ENCODE assay signal across 16 cellular contexts in the genomic region with DNA sequence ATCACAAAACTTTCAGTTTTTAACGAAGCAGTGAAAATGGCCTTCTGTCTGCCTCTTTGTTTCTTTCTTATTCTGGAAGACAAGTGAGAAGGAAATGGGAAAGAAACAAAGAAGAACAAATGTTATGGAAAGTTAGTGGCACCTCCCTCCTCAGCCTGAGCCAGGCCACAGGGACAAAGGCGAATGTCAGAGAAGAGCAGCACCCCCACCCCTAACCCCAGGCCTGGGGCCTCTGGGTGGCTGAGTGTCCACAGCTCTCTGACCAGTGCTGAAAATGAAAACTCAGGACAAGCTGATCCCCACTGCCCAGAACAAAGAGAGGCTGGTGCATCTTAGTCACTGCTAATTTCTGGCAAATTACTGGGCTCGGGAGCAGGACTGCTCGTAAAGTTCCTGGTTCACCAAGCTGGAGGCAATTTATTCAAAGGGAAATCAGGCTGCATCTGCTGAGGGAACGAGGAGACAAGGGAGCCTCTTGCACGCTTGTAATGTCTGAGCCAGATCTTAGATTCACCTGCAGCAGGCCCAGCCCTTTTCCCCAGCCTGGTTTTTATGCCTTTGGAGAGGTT. TPM values are rescaled to one million over a fixed set of nuclear protein-coding genes. Genes with fewer than 3 reads are reported as not detected.
DNase-seq lines count a peak whose midpoint lies in the region; ATAC-seq and TF ChIP-seq lines count a peak whose summit lies in the region.
"Had no signal": no experiment of that assay in that cellular context is flagged by ENCODE, and none has a peak within 500 bp of the region (broad histone marks: within the 10 kb centered on the region; RNA-seq: fewer than 3 reads in every experiment).

No MANE protein-coding gene starts in this region.

- POLR2A ChIA-PET in Caco-2 (lab: Charles Lee) = no interaction called here

- 60 to 70% methylated on average over 6 of the region's 6 CpGs for WGBS in upper lobe of left lung, 2 donors

- H3K4me3 ChIP-seq in HUES6 (ENCODE audit: low read depth, low read length) (no peak overlapping the region), breast epithelium (no peak overlapping the region), neural cell (ENCODE audit: low read length) (no peak overlapping the region), Caco-2 (ENCODE audit: low read depth, low read length) (no peak overlapping the region), upper lobe of left lung (no peak overlapping the region)
- H3K4me3 ChIP-seq: left lung, thyroid gland had no signal

- TF ChIP-seq EP300 in neural cell (conservative IDR thresholded peaks at IDR 0.05; ENCODE audit: poor library complexity, severe bottlenecking) (no peak), upper lobe of left lung (IDR thresholded peaks at IDR 0.05) (no peak)

- no peaks in the 10 kb centered on the region for H3K9me2 ChIP-seq in neural cell (ENCODE audit: insufficient read depth, low read length)

- no peak overlapping the region for H2AFZ ChIP-seq in neural cell (ENCODE audit: low read depth, low read length)

- H3F3A ChIP-seq in neural cell (ENCODE audit: insufficient read depth, low read length, poor library complexity, severe bottlenecking) = no peaks in the 10 kb centered on the region

- peak; percentile 69 for DNase-seq in DMS79 treated with DMSO at 0.1 percent for 48 hours (lab: John Stamatoyannopoulos, UW)
- DNase-seq in breast epithelium (ENCODE audit: low spot score in 2 of 2) = no peak
- DNase-seq in Caco-2 = no peak
- no peak for DNase-seq in stimulated activated effector memory CD8-positive, alpha-beta T cell treated with anti-CD3 and anti-CD28 coated beads, Interleukin-12 subunit alpha, Interleukin-12 subunit beta, amount 100 ng/mL, for 72 hours (ENCODE audit: low spot score in 2 of 2)
- no peak for DNase-seq in upper lobe of left lung
- DNase-seq: activated CD4-positive, alpha-beta T cell treated with anti-CD3 and anti-CD28 coated beads, Interleukin-2, amount 10 ng/mL, durations not matched to agents 7 days and 5 days; activated naive CD8-positive, alpha-beta T cell treated with anti-CD3 and anti-CD28 coated beads, Interleukin-2, amount 10 ng/mL, durations not matched to agents 7 days and 5 days; activated T-cell treated with anti-CD3 and anti-CD28 coated beads, Interleukin-2, amount 50 U/mL, for 1 hour; CD4-positive, CD25-positive, alpha-beta regulatory T cell; left lung; NCI-H1436; SIG-M5; T1000; thyroid gland had no signal

- H3K9me3 Mint-ChIP-seq in Caco-2 (ENCODE audit: unreplicated experiment) = no peaks in the 10 kb centered on the region
- H3K9me3 Mint-ChIP-seq in stimulated activated effector memory CD8-positive, alpha-beta T cell treated with anti-CD3 and anti-CD28 coated beads, Interleukin-12 subunit alpha, Interleukin-12 subunit beta, amount 100 ng/mL, for 72 hours = no peaks in the 10 kb centered on the region
- H3K9me3 Mint-ChIP-seq: activated CD4-positive, alpha-beta T cell treated with anti-CD3 and anti-CD28 coated beads, Interleukin-2, amount 10 ng/mL, durations not matched to agents 7 days and 5 days; activated naive CD8-positive, alpha-beta T cell treated with anti-CD3 and anti-CD28 coated beads, Interleukin-2, amount 10 ng/mL, durations not matched to agents 7 days and 5 days had no signal

- TF ChIP-seq RAD21 in neural cell (conservative IDR thresholded peaks at IDR 0.05) = no peak

- no peak overlapping the region for H3K4me2 ChIP-seq in neural cell (ENCODE audit: low read length)

- TF ChIP-seq CTCF in breast epithelium (IDR thresholded peaks at IDR 0.05) = no peak
- no peak for TF ChIP-seq CTCF in neural cell (IDR thresholded peaks at IDR 0.05; ENCODE audit: poor library complexity, severe bottlenecking)
- TF ChIP-seq CTCF in Caco-2 (IDR thresholded peaks at IDR 0.05; ENCODE audit: insufficient read depth in 1 of 2, low read depth in 1 of 2, low read length in 1 of 2, severe bottlenecking in 1 of 2, unreplicated experiment in 1 of 2) = no peak
- no peak for TF ChIP-seq CTCF in upper lobe of left lung (IDR thresholded peaks at IDR 0.05)

- ATAC-seq in stimulated activated effector memory CD8-positive, alpha-beta T cell treated with anti-CD3 and anti-CD28 coated beads, Interleukin-12 subunit alpha, Interleukin-12 subunit beta, amount 100 ng/mL, for 72 hours = no peak
- no peak for ATAC-seq in upper lobe of left lung (ENCODE audit: low FRiP score in 2 of 2)
- ATAC-seq: left lung had no signal

- H3K4me1 ChIP-seq in HUES6 (ENCODE audit: control insufficient read depth, insufficient read depth, low read length) (peaks cover 42% of the 10 kb centered on the region), breast epithelium (no peaks in the 10 kb centered on the region), Caco-2 (peaks cover 15% of the 10 kb centered on the region), upper lobe of left lung (peaks cover 0 to 6% (median 1%) of the 10 kb centered on the region in 4 donors)
- H3K4me1 ChIP-seq: left lung had no signal

- CTCF ChIA-PET in Caco-2 (lab: Charles Lee) = no interaction called here

- H3K4me1 Mint-ChIP-seq in Caco-2 (ENCODE audit: low read depth, unreplicated experiment) = peaks cover 13% of the 10 kb centered on the region
- peaks cover 6% of the 10 kb centered on the region for H3K4me1 Mint-ChIP-seq in stimulated activated effector memory CD8-positive, alpha-beta T cell treated with anti-CD3 and anti-CD28 coated beads, Interleukin-12 subunit alpha, Interleukin-12 subunit beta, amount 100 ng/mL, for 72 hours
- H3K4me1 Mint-ChIP-seq: activated CD4-positive, alpha-beta T cell treated with anti-CD3 and anti-CD28 coated beads, Interleukin-2, amount 10 ng/mL, durations not matched to agents 7 days and 5 days; CD4-positive, CD25-positive, alpha-beta regulatory T cell had no signal

- H3K27me3 ChIP-seq in HUES6 (ENCODE audit: control insufficient read depth, insufficient read depth, low read length) (no peaks in the 10 kb centered on the region), breast epithelium (no peaks in the 10 kb centered on the region), neural cell (ENCODE audit: insufficient read depth, low read depth, low read length) (no peaks in the 10 kb centered on the region), Caco-2 (replicated peaks; ENCODE audit: control insufficient read depth, insufficient read depth, low read length) (no peaks in the 10 kb centered on the region), upper lobe of left lung (no peaks in the 10 kb centered on the region)
- H3K27me3 ChIP-seq: left lung, thyroid gland had no signal

- H4K20me1 ChIP-seq in neural cell (ENCODE audit: insufficient read depth) = no peaks in the 10 kb centered on the region

- H3K36me3 ChIP-seq in HUES6 (ENCODE audit: control insufficient read depth, insufficient read depth, low read length) (no peaks in the 10 kb centered on the region), breast epithelium (no peaks in the 10 kb centered on the region), neural cell (ENCODE audit: insufficient read depth, low read length) (no peaks in the 10 kb centered on the region), Caco-2 (ENCODE audit: control insufficient read depth, insufficient read depth, low read length) (no peaks in the 10 kb centered on the region), upper lobe of left lung (no peaks in the 10 kb centered on the region)
- H3K36me3 ChIP-seq: left lung, thyroid gland had no signal

- BruUV-seq in Caco-2 (replicated peaks; lab: Mats Ljungman, UMichigan) = no TSS peak

- peak overlapping the region; percentile 28 for H3K9ac ChIP-seq in HUES6 (ENCODE audit: low read length)
- H3K9ac ChIP-seq in neural cell (ENCODE audit: low read length) = peak overlapping the region; percentile 38

- intact Hi-C loops in breast epithelium (cut with DNase I; ENCODE audit: low total_unique reads) = no loop called here
- intact Hi-C loops in Caco-2 (cut with micrococcal nuclease; ENCODE audit: unreplicated experiment) = loop anchor here (10.0 kb wide), 1 partner anchor 75 kb away; no protein-coding TSS in a partner anchor

- H3K27me3 Mint-ChIP-seq in Caco-2 (ENCODE audit: insufficient read depth, unreplicated experiment) = no peaks in the 10 kb centered on the region
- H3K27me3 Mint-ChIP-seq: activated CD4-positive, alpha-beta T cell treated with anti-CD3 and anti-CD28 coated beads, Interleukin-2, amount 10 ng/mL, durations not matched to agents 7 days and 5 days had no signal

- no peaks in the 10 kb centered on the region for H3K9me3 ChIP-seq in HUES6 (ENCODE audit: control insufficient read depth, insufficient read depth, low read depth, low read length)
- no peaks in the 10 kb centered on the region for H3K9me3 ChIP-seq in breast epithelium
- H3K9me3 ChIP-seq in neural cell (ENCODE audit: low read length) = no peaks in the 10 kb centered on the region
- no peaks in the 10 kb centered on the region for H3K9me3 ChIP-seq in Caco-2
- no peaks in the 10 kb centered on the region for H3K9me3 ChIP-seq in upper lobe of left lung
- H3K9me3 ChIP-seq: left lung, thyroid gland had no signal

- H3K79me2 ChIP-seq in neural cell (replicated peaks; ENCODE audit: insufficient read depth, low read length) = no peaks in the 10 kb centered on the region

- no peak overlapping the region for H3K27ac Mint-ChIP-seq in Caco-2 (ENCODE audit: unreplicated experiment)
- H3K27ac Mint-ChIP-seq in stimulated activated effector memory CD8-positive, alpha-beta T cell treated with anti-CD3 and anti-CD28 coated beads, Interleukin-12 subunit alpha, Interleukin-12 subunit beta, amount 100 ng/mL, for 72 hours = no peak overlapping the region
- H3K27ac Mint-ChIP-seq: activated CD4-positive, alpha-beta T cell treated with anti-CD3 and anti-CD28 coated beads, Interleukin-2, amount 10 ng/mL, durations not matched to agents 7 days and 5 days; activated naive CD8-positive, alpha-beta T cell treated with anti-CD3 and anti-CD28 coated beads, Interleukin-2, amount 10 ng/mL, durations not matched to agents 7 days and 5 days; CD4-positive, CD25-positive, alpha-beta regulatory T cell had no signal

- peak overlapping the region; percentile 10; the same call in 1 of the 2 replicates for H3K27ac ChIP-seq in HUES6 (ENCODE audit: low read depth, low read length)
- peak overlapping the region; percentile 7 to 42 for H3K27ac ChIP-seq in breast epithelium
- H3K27ac ChIP-seq in neural cell (ENCODE audit: low read length) = no peak overlapping the region
- H3K27ac ChIP-seq in upper lobe of left lung = no peak overlapping the region
- H3K27ac ChIP-seq: left lung, thyroid gland had no signal

- H3K36me3 Mint-ChIP-seq in Caco-2 (ENCODE audit: insufficient read depth, unreplicated experiment) = no peaks in the 10 kb centered on the region
- no peaks in the 10 kb centered on the region for H3K36me3 Mint-ChIP-seq in stimulated activated effector memory CD8-positive, alpha-beta T cell treated with anti-CD3 and anti-CD28 coated beads, Interleukin-12 subunit alpha, Interleukin-12 subunit beta, amount 100 ng/mL, for 72 hours
- H3K36me3 Mint-ChIP-seq: activated naive CD8-positive, alpha-beta T cell treated with anti-CD3 and anti-CD28 coated beads, Interleukin-2, amount 10 ng/mL, durations not matched to agents 7 days and 5 days; CD4-positive, CD25-positive, alpha-beta regulatory T cell had no signal

- H3K4me3 Mint-ChIP-seq in Caco-2 (ENCODE audit: unreplicated experiment) = no peak overlapping the region
- H3K4me3 Mint-ChIP-seq in stimulated activated effector memory CD8-positive, alpha-beta T cell treated with anti-CD3 and anti-CD28 coated beads, Interleukin-12 subunit alpha, Interleukin-12 subunit beta, amount 100 ng/mL, for 72 hours = no peak overlapping the region
- H3K4me3 Mint-ChIP-seq: activated CD4-positive, alpha-beta T cell treated with anti-CD3 and anti-CD28 coated beads, Interleukin-2, amount 10 ng/mL, durations not matched to agents 7 days and 5 days; activated naive CD8-positive, alpha-beta T cell treated with anti-CD3 and anti-CD28 coated beads, Interleukin-2, amount 10 ng/mL, durations not matched to agents 7 days and 5 days; CD4-positive, CD25-positive, alpha-beta regulatory T cell had no signal

- TF ChIP-seq POLR2A in breast epithelium (IDR thresholded peaks at IDR 0.05) (no peak), upper lobe of left lung (IDR thresholded peaks at IDR 0.05) (no peak)

RNA-seq across cellular contexts. Expression of gene CALM1, which starts 43.1 kb away (rescaled TPM):
- total RNA-seq in breast epithelium (100 to 1,000 TPM; 186 to 332 (median 237) TPM), Caco-2 (2022) (405 and 437 TPM in 2 replicates), upper lobe of left lung (100 to 1,000 TPM; 186 to 586 (median 415) TPM)
- 282 and 373 TPM in 2 replicates for polyA plus RNA-seq in neural cell
- polyA minus RNA-seq in neural cell = 275 and 313 TPM in 2 replicates

Comparison
In these comparisons a context has a peak if more than half of its experiments do, and no peak if none do; other contexts are left out.
1. H3K27ac ChIP-seq: peak in HUES6 (single experiment) and breast epithelium (2 of 2); none in neural cell (single experiment) and upper lobe of left lung (0 of 4).